2 cellular contexts compared by ENCODE assay signal in genomic region chr14:37184520-37184919, GRCh38. TPM values are rescaled to one million over a fixed set of nuclear protein-coding genes. Genes with fewer than 3 reads are reported as not detected.
"Had no signal": no experiment of that assay in that cellular context is flagged by ENCODE, and none has a peak within 500 bp of the region (broad histone marks: within the 10 kb centered on the region; RNA-seq: fewer than 3 reads in every experiment).

No MANE protein-coding gene starts in this region.

RNA-seq across cellular contexts. Expression of gene SLC25A21, which starts 12.1 kb away (rescaled TPM):
- total RNA-seq: GM23248, H4 had no signal
